ENCODE assay signal across 1 cellular context in the genomic region with DNA sequence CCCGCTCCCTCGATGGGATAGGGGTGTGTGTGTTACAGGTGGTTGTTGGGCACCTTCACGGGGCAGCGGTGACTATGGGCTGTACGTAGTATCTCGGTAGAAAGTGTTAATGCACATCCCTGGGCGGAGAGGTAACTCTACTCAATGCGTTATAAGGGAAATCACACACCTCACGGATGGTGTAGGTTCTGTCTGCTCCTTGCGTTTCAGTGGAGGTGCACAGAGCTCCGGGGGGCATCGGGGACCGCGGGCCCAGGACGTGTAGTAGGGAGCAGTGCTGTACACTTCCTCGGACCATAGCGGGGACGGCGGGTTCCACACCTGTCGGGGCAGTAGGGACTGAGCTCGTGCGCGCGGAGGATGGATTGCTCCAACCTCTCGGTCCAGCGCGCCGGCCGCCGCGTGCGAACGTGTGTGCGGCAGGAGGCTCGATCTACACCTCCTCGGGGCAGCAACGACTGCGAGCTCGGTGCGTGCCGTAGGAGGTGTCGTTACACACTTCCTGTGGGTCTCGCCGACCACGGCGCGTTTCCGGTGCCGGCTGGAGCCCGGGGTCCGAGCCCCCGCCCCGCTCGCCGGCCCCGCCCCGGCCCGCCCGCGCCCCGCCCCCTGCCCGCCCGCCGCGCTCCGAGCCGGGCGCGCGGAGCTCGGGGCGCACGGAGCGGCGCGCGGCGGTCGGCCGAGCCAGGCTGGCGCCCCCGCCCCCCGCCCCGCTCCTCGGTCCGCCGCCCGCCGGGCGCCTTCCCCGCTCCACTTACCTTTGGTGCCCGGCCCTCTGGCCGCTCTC.
TF ChIP-seq lines count a peak whose summit lies in the region.

A gene with protein sequence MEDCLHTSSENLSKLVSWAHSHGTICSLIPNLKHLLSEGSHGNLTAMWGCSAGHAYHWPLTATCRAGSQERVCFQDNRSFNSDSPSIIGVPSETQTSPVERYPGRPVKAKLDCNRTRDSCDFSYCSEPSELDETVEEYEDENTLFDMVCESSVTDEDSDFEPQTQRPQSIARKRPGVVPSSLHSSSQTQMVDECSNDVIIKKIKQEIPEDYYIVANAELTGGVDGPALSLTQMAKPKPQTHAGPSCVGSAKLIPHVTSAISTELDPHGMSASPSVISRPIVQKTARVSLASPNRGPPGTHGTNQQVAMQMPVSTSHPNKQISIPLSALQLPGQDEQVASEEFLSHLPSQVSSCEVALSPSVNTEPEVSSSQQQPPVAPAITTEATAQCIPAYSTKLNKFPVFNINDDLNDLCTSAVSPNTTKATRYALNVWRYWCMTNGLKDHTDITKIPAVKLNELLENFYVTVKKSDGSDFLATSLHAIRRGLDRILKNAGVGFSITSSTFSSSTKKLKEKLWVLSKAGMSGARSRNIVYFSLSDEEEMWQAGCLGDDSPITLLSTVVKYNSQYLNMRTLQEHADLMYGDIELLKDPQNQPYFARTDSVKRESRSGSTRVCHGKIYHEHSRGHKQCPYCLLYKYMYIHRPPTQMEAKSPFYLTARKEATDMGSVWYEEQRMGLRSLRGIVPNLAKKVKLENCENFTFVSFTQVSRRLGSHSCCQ (plus strand): TSS at position 607 of the 787 bp plus-strand sequence. CDS start 87,254 bp downstream, outside the sequence.

TF ChIP-seq in HepG2, 621 proteins besides CTCF, POLR2A, EP300 and RAD21 (continued from another document and continues in another):
- TF ChIP-seq ZFP41 (CRISPR knock-in tag; IDR thresholded peaks at IDR 0.05; ENCODE audit: borderline replicate concordance) (peak; percentile 94), MYC (CRISPR knock-in tag; IDR thresholded peaks at IDR 0.05; ENCODE audit: borderline replicate concordance) (peak; percentile 88), ZNF552 (CRISPR knock-in tag; IDR thresholded peaks at IDR 0.05; ENCODE audit: borderline replicate concordance) (peak; percentile 86; the same call in 1 of the 2 replicates), SRF (IDR thresholded peaks at IDR 0.05; ENCODE audit: low read depth, low read length) (no peak), ZNF33B (CRISPR knock-in tag; IDR thresholded peaks at IDR 0.05) (0 out of 2 replicates have a peak, but pooled peaks have one; percentile 37), MXD4 (CRISPR knock-in tag; IDR thresholded peaks at IDR 0.05) (peak; percentile 85; the same call in 1 of the 2 replicates), ZNF331 (CRISPR knock-in tag; IDR thresholded peaks at IDR 0.05) (peak; percentile 85), KDM5B (CRISPR knock-in tag; IDR thresholded peaks at IDR 0.05; ENCODE audit: borderline replicate concordance) (peak; percentile 97), CREB1 (IDR thresholded peaks at IDR 0.05) (0 out of 2 replicates have a peak, but pooled peaks have one; percentile 36), CREB1 (CRISPR knock-in tag; IDR thresholded peaks at IDR 0.05) (no peak), KAT2B (IDR thresholded peaks at IDR 0.05; ENCODE audit: borderline replicate concordance, low read depth, low read length) (no peak), REL (CRISPR knock-in tag; conservative IDR thresholded peaks at IDR 0.05) (peak; percentile 89; the same call in 1 of the 2 replicates), ZNF556 (CRISPR knock-in tag; IDR thresholded peaks at IDR 0.05; ENCODE audit: borderline replicate concordance) (no peak; the same call in 1 of the 2 replicates), HNRNPUL1 (IDR thresholded peaks at IDR 0.05; ENCODE audit: low read depth, low read length) (no peak), DMAP1 (CRISPR knock-in tag; IDR thresholded peaks at IDR 0.05) (peak; percentile 79), ZNF335 (CRISPR knock-in tag; IDR thresholded peaks at IDR 0.05) (no peak), ZNF780A (CRISPR knock-in tag; IDR thresholded peaks at IDR 0.05) (no peak), ZNF713 (CRISPR knock-in tag; IDR thresholded peaks at IDR 0.05) (peak; percentile 89; the same call in 1 of the 2 replicates), MED13 (CRISPR knock-in tag; IDR thresholded peaks at IDR 0.05) (no peak), ZNF263 (CRISPR knock-in tag; IDR thresholded peaks at IDR 0.05) (peak; percentile 58; the same call in 1 of the 2 replicates), ELF3 (CRISPR knock-in tag; IDR thresholded peaks at IDR 0.05) (peak; percentile 61; the same call in 1 of the 2 replicates), ZNF382 (CRISPR knock-in tag; IDR thresholded peaks at IDR 0.05; ENCODE audit: borderline replicate concordance) (no peak), ZFY (CRISPR knock-in tag; IDR thresholded peaks at IDR 0.05) (peak; percentile 89), ZNF350 (CRISPR knock-in tag; IDR thresholded peaks at IDR 0.05; ENCODE audit: borderline replicate concordance, low read depth) (peak; percentile 83; the same call in 1 of the 2 replicates), RBM22 (optimal IDR thresholded peaks at IDR 0.05; ENCODE audit: low read length) (no peak), THAP11 (CRISPR knock-in tag; IDR thresholded peaks at IDR 0.05) (peak; percentile 80), ZNF10 (CRISPR knock-in tag; IDR thresholded peaks at IDR 0.05; ENCODE audit: borderline replicate concordance, low read depth) (no peak), ATF7 (IDR thresholded peaks at IDR 0.05) (no peak), ATF7 (CRISPR knock-in tag; IDR thresholded peaks at IDR 0.05) (no peak)
- TF ChIP-seq, protein P1, sequence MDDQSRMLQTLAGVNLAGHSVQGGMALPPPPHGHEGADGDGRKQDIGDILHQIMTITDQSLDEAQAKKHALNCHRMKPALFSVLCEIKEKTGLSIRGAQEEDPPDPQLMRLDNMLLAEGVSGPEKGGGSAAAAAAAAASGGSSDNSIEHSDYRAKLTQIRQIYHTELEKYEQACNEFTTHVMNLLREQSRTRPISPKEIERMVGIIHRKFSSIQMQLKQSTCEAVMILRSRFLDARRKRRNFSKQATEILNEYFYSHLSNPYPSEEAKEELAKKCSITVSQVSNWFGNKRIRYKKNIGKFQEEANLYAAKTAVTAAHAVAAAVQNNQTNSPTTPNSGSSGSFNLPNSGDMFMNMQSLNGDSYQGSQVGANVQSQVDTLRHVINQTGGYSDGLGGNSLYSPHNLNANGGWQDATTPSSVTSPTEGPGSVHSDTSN (CRISPR knock-in tag; IDR thresholded peaks at IDR 0.05; ENCODE audit: borderline replicate concordance) = no peak
- TF ChIP-seq, protein P2, sequence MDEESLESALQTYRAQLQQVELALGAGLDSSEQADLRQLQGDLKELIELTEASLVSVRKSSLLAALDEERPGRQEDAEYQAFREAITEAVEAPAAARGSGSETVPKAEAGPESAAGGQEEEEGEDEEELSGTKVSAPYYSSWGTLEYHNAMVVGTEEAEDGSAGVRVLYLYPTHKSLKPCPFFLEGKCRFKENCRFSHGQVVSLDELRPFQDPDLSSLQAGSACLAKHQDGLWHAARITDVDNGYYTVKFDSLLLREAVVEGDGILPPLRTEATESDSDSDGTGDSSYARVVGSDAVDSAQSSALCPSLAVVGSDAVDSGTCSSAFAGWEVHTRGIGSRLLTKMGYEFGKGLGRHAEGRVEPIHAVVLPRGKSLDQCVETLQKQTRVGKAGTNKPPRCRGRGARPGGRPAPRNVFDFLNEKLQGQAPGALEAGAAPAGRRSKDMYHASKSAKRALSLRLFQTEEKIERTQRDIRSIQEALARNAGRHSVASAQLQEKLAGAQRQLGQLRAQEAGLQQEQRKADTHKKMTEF (CRISPR knock-in tag; IDR thresholded peaks at IDR 0.05) = peak; percentile 92
- TF ChIP-seq, protein P3, sequence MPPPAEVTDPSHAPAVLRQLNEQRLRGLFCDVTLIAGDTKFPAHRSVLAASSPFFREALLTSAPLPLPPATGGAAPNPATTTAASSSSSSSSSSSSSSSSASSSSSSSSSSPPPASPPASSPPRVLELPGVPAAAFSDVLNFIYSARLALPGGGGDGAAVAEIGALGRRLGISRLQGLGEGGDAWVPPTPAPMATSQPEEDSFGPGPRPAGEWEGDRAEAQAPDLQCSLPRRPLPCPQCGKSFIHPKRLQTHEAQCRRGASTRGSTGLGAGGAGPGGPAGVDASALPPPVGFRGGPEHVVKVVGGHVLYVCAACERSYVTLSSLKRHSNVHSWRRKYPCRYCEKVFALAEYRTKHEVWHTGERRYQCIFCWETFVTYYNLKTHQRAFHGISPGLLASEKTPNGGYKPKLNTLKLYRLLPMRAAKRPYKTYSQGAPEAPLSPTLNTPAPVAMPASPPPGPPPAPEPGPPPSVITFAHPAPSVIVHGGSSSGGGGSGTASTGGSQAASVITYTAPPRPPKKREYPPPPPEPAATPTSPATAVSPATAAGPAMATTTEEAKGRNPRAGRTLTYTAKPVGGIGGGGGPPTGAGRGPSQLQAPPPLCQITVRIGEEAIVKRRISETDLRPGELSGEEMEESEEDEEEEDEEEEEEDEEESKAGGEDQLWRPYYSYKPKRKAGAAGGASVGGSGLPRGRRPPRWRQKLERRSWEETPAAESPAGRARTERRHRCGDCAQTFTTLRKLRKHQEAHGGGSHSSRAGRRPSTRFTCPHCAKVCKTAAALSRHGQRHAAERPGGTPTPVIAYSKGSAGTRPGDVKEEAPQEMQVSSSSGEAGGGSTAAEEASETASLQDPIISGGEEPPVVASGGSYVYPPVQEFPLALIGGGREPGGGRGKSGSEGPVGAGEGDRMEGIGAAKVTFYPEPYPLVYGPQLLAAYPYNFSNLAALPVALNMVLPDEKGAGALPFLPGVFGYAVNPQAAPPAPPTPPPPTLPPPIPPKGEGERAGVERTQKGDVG (CRISPR knock-in tag; IDR thresholded peaks at IDR 0.05; ENCODE audit: borderline replicate concordance) = peak; percentile 73; the same call in 1 of the 2 replicates
- TF ChIP-seq, protein P4, sequence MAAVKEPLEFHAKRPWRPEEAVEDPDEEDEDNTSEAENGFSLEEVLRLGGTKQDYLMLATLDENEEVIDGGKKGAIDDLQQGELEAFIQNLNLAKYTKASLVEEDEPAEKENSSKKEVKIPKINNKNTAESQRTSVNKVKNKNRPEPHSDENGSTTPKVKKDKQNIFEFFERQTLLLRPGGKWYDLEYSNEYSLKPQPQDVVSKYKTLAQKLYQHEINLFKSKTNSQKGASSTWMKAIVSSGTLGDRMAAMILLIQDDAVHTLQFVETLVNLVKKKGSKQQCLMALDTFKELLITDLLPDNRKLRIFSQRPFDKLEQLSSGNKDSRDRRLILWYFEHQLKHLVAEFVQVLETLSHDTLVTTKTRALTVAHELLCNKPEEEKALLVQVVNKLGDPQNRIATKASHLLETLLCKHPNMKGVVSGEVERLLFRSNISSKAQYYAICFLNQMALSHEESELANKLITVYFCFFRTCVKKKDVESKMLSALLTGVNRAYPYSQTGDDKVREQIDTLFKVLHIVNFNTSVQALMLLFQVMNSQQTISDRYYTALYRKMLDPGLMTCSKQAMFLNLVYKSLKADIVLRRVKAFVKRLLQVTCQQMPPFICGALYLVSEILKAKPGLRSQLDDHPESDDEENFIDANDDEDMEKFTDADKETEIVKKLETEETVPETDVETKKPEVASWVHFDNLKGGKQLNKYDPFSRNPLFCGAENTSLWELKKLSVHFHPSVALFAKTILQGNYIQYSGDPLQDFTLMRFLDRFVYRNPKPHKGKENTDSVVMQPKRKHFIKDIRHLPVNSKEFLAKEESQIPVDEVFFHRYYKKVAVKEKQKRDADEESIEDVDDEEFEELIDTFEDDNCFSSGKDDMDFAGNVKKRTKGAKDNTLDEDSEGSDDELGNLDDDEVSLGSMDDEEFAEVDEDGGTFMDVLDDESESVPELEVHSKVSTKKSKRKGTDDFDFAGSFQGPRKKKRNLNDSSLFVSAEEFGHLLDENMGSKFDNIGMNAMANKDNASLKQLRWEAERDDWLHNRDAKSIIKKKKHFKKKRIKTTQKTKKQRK (IDR thresholded peaks at IDR 0.05; ENCODE audit: low read length) = no peak
- TF ChIP-seq, protein P5, sequence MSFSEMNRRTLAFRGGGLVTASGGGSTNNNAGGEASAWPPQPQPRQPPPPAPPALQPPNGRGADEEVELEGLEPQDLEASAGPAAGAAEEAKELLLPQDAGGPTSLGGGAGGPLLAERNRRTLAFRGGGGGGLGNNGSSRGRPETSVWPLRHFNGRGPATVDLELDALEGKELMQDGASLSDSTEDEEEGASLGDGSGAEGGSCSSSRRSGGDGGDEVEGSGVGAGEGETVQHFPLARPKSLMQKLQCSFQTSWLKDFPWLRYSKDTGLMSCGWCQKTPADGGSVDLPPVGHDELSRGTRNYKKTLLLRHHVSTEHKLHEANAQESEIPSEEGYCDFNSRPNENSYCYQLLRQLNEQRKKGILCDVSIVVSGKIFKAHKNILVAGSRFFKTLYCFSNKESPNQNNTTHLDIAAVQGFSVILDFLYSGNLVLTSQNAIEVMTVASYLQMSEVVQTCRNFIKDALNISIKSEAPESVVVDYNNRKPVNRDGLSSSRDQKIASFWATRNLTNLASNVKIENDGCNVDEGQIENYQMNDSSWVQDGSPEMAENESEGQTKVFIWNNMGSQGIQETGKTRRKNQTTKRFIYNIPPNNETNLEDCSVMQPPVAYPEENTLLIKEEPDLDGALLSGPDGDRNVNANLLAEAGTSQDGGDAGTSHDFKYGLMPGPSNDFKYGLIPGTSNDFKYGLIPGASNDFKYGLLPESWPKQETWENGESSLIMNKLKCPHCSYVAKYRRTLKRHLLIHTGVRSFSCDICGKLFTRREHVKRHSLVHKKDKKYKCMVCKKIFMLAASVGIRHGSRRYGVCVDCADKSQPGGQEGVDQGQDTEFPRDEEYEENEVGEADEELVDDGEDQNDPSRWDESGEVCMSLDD (CRISPR knock-in tag; IDR thresholded peaks at IDR 0.05; ENCODE audit: borderline replicate concordance) = no peak
- TF ChIP-seq, protein P6, sequence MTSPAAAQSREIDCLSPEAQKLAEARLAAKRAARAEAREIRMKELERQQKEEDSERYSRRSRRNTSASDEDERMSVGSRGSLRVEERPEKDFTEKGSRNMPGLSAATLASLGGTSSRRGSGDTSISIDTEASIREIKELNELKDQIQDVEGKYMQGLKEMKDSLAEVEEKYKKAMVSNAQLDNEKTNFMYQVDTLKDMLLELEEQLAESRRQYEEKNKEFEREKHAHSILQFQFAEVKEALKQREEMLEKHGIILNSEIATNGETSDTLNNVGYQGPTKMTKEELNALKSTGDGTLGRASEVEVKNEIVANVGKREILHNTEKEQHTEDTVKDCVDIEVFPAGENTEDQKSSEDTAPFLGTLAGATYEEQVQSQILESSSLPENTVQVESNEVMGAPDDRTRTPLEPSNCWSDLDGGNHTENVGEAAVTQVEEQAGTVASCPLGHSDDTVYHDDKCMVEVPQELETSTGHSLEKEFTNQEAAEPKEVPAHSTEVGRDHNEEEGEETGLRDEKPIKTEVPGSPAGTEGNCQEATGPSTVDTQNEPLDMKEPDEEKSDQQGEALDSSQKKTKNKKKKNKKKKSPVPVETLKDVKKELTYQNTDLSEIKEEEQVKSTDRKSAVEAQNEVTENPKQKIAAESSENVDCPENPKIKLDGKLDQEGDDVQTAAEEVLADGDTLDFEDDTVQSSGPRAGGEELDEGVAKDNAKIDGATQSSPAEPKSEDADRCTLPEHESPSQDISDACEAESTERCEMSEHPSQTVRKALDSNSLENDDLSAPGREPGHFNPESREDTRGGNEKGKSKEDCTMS (CRISPR knock-in tag; conservative IDR thresholded peaks at IDR 0.05) = no peak
- TF ChIP-seq, protein P7, sequence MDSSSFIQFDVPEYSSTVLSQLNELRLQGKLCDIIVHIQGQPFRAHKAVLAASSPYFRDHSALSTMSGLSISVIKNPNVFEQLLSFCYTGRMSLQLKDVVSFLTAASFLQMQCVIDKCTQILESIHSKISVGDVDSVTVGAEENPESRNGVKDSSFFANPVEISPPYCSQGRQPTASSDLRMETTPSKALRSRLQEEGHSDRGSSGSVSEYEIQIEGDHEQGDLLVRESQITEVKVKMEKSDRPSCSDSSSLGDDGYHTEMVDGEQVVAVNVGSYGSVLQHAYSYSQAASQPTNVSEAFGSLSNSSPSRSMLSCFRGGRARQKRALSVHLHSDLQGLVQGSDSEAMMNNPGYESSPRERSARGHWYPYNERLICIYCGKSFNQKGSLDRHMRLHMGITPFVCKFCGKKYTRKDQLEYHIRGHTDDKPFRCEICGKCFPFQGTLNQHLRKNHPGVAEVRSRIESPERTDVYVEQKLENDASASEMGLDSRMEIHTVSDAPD (CRISPR knock-in tag; IDR thresholded peaks at IDR 0.05) = no peak; the same call in 1 of the 2 replicates
